Comparison of ENCODE assay signal across 12 cellular contexts in genomic region chr17:16040710-16041251, GRCh38. TPM values are rescaled to one million over a fixed set of nuclear protein-coding genes. Genes with fewer than 3 reads are reported as not detected.
A peak's percentile ranks its signal among the peaks of the same experiment; 100 is the strongest.
DNase-seq lines count a peak whose midpoint lies in the region; ATAC-seq and TF ChIP-seq lines count a peak whose summit lies in the region.
"Had no signal": no experiment of that assay in that cellular context is flagged by ENCODE, and none has a peak within 500 bp of the region (broad histone marks: within the 10 kb centered on the region; RNA-seq: fewer than 3 reads in every experiment).

No MANE protein-coding gene starts in this region.

- no peaks in the 10 kb centered on the region for H3K27me3 ChIP-seq in ovary

- TF ChIP-seq CTCF in AG10803 (conservative IDR thresholded peaks at IDR 0.05; ENCODE audit: low read length): no peak
- no peak for TF ChIP-seq CTCF in ovary (IDR thresholded peaks at IDR 0.05)

- TF ChIP-seq POLR2A in ovary (IDR thresholded peaks at IDR 0.05): no peak

- H3K4me3 ChIP-seq in AG10803 (ENCODE audit: low read length) (no peak overlapping the region), ovary (no peak overlapping the region)

- ATAC-seq in SK-N-SH treated with all-trans-retinoic acid at 6 μM for 48 hours (peak; percentile 36; the same call in 2 of the 3 replicates), GM18502 (IDR thresholded peaks at IDR 0.05; ENCODE audit: poor library complexity, unreplicated experiment) (no peak)
- ATAC-seq: activated CD8-positive, alpha-beta memory T cell treated with anti-CD3 and anti-CD28 coated beads, Interleukin-2, amount 10 ng/mL, durations not matched to agents 7 days and 5 days; sciatic nerve had no signal

- no peaks in the 10 kb centered on the region for H3K9me3 ChIP-seq in ovary

- H3K36me3 ChIP-seq in ovary: no peaks in the 10 kb centered on the region

- peak; percentile 87 for DNase-seq in AG10803 (ENCODE audit: low read depth)
- peak; percentile 35 for DNase-seq in fibroblast of gingiva (ENCODE audit: low read depth)
- DNase-seq in ovary: peak; percentile 39 to 65 (median 57)
- no peak for DNase-seq in NCI-H2029 (lab: John Stamatoyannopoulos, UW)
- no peak for DNase-seq in DMS53 treated with DMSO at 0.1 percent for 48 hours (lab: John Stamatoyannopoulos, UW; ENCODE audit: unreplicated experiment)
- DNase-seq in glomerular visceral epithelial cell (ENCODE audit: extremely low spot score): no peak
- DNase-seq: activated CD8-positive, alpha-beta memory T cell treated with anti-CD3 and anti-CD28 coated beads, Interleukin-2, amount 10 ng/mL, durations not matched to agents 7 days and 5 days; CD4-positive, alpha-beta memory T cell; mesendoderm had no signal

- TF ChIP-seq EP300 in ovary (IDR thresholded peaks at IDR 0.05): no peak

- peaks cover 4% of the 10 kb centered on the region for H3K4me1 ChIP-seq in ovary (ENCODE audit: insufficient read depth)

- WGBS in ovary, 3 donors: 18 to 27% (median 26%) methylated on average over 4 of the region's 4 CpGs

- intact Hi-C loops in ovary (cut with DNase I): no loop called here

- H3K27ac ChIP-seq in ovary: peak overlapping the region in 1 of 2 donors; percentile 71

TF ChIP-seq in SK-N-SH treated with all-trans-retinoic acid at 6 μM for 48 hours, 23 proteins besides CTCF, POLR2A, EP300 and RAD21:
- TF ChIP-seq SNAI2 (CRISPR knock-in tag; IDR thresholded peaks at IDR 0.05): no peak
- TF ChIP-seq ZFP3 (CRISPR knock-in tag; IDR thresholded peaks at IDR 0.05): no peak
- no peak for TF ChIP-seq POU6F1 (CRISPR knock-in tag; IDR thresholded peaks at IDR 0.05; ENCODE audit: borderline replicate concordance, low read depth)
- TF ChIP-seq CSRNP3 (CRISPR knock-in tag; IDR thresholded peaks at IDR 0.05): no peak
- no peak for TF ChIP-seq ZC3H10 (CRISPR knock-in tag; IDR thresholded peaks at IDR 0.05)
- no peak for TF ChIP-seq PATZ1 (CRISPR knock-in tag; IDR thresholded peaks at IDR 0.05; ENCODE audit: borderline replicate concordance)
- TF ChIP-seq TSHZ2 (CRISPR knock-in tag; IDR thresholded peaks at IDR 0.05): no peak
- no peak for TF ChIP-seq CSDC2 (CRISPR knock-in tag; IDR thresholded peaks at IDR 0.05)
- TF ChIP-seq TOX (CRISPR knock-in tag; IDR thresholded peaks at IDR 0.05; ENCODE audit: borderline replicate concordance): no peak
- TF ChIP-seq OSR1 (CRISPR knock-in tag; IDR thresholded peaks at IDR 0.05): no peak
- no peak for TF ChIP-seq ZNF70 (CRISPR knock-in tag; IDR thresholded peaks at IDR 0.05)
- TF ChIP-seq CREB5 (CRISPR knock-in tag; IDR thresholded peaks at IDR 0.05; ENCODE audit: low read depth): no peak
- no peak for TF ChIP-seq ISL1 (CRISPR knock-in tag; IDR thresholded peaks at IDR 0.05)

RNA-seq across cellular contexts. Expression of gene TTC19, which starts 41.2 kb away (rescaled TPM):
- 10 to 100 TPM; 28.4 to 80.0 (median 34.3) TPM for total RNA-seq in ovary
- polyA plus RNA-seq in ovary: 10 to 100 TPM; 19.2 to 32.4 TPM

RNA-seq across cellular contexts. Expression of gene ZSWIM7, which starts 41.3 kb away (rescaled TPM):
- 10 to 100 TPM; 14.4 to 36.2 (median 23.4) TPM for total RNA-seq in ovary
- 10 to 100 TPM; 34.7 to 62.5 TPM for polyA plus RNA-seq in ovary

Comparison
In these comparisons a context has a peak if more than half of its experiments do, and no peak if none do; other contexts are left out.
1. DNase-seq: peak in AG10803 (single experiment), fibroblast of gingiva (single experiment) and ovary (5 of 5); none in NCI-H2029 (single experiment), DMS53 treated with DMSO at 0.1 percent for 48 hours (single experiment) and glomerular visceral epithelial cell (single experiment).